16 cellular contexts compared by ENCODE assay signal in genomic region chrX:139828830-139829229, GRCh38.
DNase-seq lines count a peak whose midpoint lies in the region; ATAC-seq and TF ChIP-seq lines count a peak whose summit lies in the region.
"Had no signal": no experiment of that assay in that cellular context is flagged by ENCODE, and none has a peak within 500 bp of the region (broad histone marks: within the 10 kb centered on the region; RNA-seq: fewer than 3 reads in every experiment).

No MANE protein-coding gene starts in this region.

- intact Hi-C loops in right lobe of liver (cut with DNase I) (no loop called here), esophagus squamous epithelium (cut with DNase I) (no loop called here)

- H3K27ac ChIP-seq in liver (ENCODE audit: low read depth in 1 of 2, low read length in 2 of 2) (peak overlapping the region; percentile 15 to 61), right lobe of liver (peak overlapping the region in 1 of 3 donors; percentile 7), RWPE2 (ENCODE audit: poor library complexity, severe bottlenecking) (peak overlapping the region; percentile 76), esophagus squamous epithelium (no peak overlapping the region)
- H3K27ac ChIP-seq: 22Rv1; BLaER1 treated with 17β-estradiol and CSF1 and Interleukin-3, amounts not matched to agents 10 nM and 100 nM; HL-60 had no signal

- no peaks in the 10 kb centered on the region for H3K9me3 Mint-ChIP-seq in WTC11
- H3K9me3 Mint-ChIP-seq: CD4-positive, CD25-positive, alpha-beta regulatory T cell had no signal

- TF ChIP-seq CTCF in liver (IDR thresholded peaks at IDR 0.05; ENCODE audit: low read depth, low read length, missing input control) (no peak), right lobe of liver (IDR thresholded peaks at IDR 0.05) (no peak), RWPE2 (IDR thresholded peaks at IDR 0.05; ENCODE audit: poor library complexity, severe bottlenecking) (no peak), WTC11 (IDR thresholded peaks at IDR 0.05) (no peak), esophagus squamous epithelium (IDR thresholded peaks at IDR 0.05) (no peak)

- H3K4me3 ChIP-seq in liver (ENCODE audit: low read depth in 1 of 3, low read length in 3 of 3): no peak overlapping the region
- no peak overlapping the region for H3K4me3 ChIP-seq in right lobe of liver
- no peak overlapping the region for H3K4me3 ChIP-seq in RWPE2 (ENCODE audit: severe bottlenecking)
- no peak overlapping the region for H3K4me3 ChIP-seq in esophagus squamous epithelium
- H3K4me3 ChIP-seq: BLaER1 treated with 17β-estradiol and CSF1 and Interleukin-3, amounts not matched to agents 10 nM and 100 nM had no signal

- TF ChIP-seq POLR2A in right lobe of liver (IDR thresholded peaks at IDR 0.05): no peak
- no peak for TF ChIP-seq POLR2A in esophagus squamous epithelium (IDR thresholded peaks at IDR 0.05)

- H3K27me3 ChIP-seq in liver (ENCODE audit: control insufficient read depth in 4 of 4, insufficient read depth in 4 of 4, low read length in 3 of 4): no peaks in the 10 kb centered on the region
- H3K27me3 ChIP-seq in right lobe of liver: no peaks in the 10 kb centered on the region
- H3K27me3 ChIP-seq in RWPE2 (ENCODE audit: insufficient read depth, poor library complexity, severe bottlenecking): no peaks in the 10 kb centered on the region
- no peaks in the 10 kb centered on the region for H3K27me3 ChIP-seq in esophagus squamous epithelium

- TF ChIP-seq RAD21 in liver (IDR thresholded peaks at IDR 0.05): no peak

- WGBS in liver: 53% methylated on average over 1 of the region's 1 CpG
- 50% methylated on average over 1 of the region's 1 CpG for WGBS in right lobe of liver (ENCODE audit: insufficient coverage, low coverage, low lambda C conversion rate, missing lambda C conversion rate)
- 56 to 83% methylated on average over 1 of the region's 1 CpG for WGBS in esophagus squamous epithelium, 2 donors

- POLR2A ChIA-PET in WTC11 (lab: Charles Lee): no interaction called here

- H3K4me1 Mint-ChIP-seq in WTC11: peaks cover 87% of the 10 kb centered on the region

- H3K36me3 ChIP-seq in liver (ENCODE audit: control insufficient read depth in 4 of 4, insufficient read depth in 3 of 4, low read depth in 1 of 4, low read length in 3 of 4) (no peaks in the 10 kb centered on the region), right lobe of liver (no peaks in the 10 kb centered on the region), RWPE2 (ENCODE audit: low read depth) (no peaks in the 10 kb centered on the region), esophagus squamous epithelium (no peaks in the 10 kb centered on the region)

- H3K9me3 ChIP-seq in liver (ENCODE audit: control insufficient read depth in 4 of 4, low read length in 3 of 4): no peaks in the 10 kb centered on the region
- H3K9me3 ChIP-seq in right lobe of liver: no peaks in the 10 kb centered on the region
- H3K9me3 ChIP-seq in RWPE2 (ENCODE audit: severe bottlenecking): no peaks in the 10 kb centered on the region
- H3K9me3 ChIP-seq in esophagus squamous epithelium: no peaks in the 10 kb centered on the region
- H3K9me3 ChIP-seq: BLaER1 treated with 17β-estradiol and CSF1 and Interleukin-3, amounts not matched to agents 10 nM and 100 nM had no signal

- DNase-seq in right lobe of liver (no peak), RWPE2 (ENCODE audit: low spot score) (no peak), WTC11 (ENCODE audit: low spot score) (no peak), NCI-H2227 treated with DMSO at 0.1 percent for 48 hours (lab: John Stamatoyannopoulos, UW) (no peak), esophagus squamous epithelium (lab: John Stamatoyannopoulos, UW) (no peak), NOMO-1 treated with DMSO at 0.1 percent for 48 hours (lab: John Stamatoyannopoulos, UW; ENCODE audit: unreplicated experiment) (no peak)
- DNase-seq: ACHN; CD4-positive, CD25-positive, alpha-beta regulatory T cell; DMS 273 treated with DMSO at 0.1 percent for 48 hours; DMS79; HCEC 1CT had no signal

- CTCF ChIA-PET in WTC11 (lab: Charles Lee): no interaction called here

- H3K4me1 ChIP-seq in liver (ENCODE audit: control insufficient read depth in 4 of 4, insufficient read depth in 4 of 4, low read length in 3 of 4): peaks cover 2 to 70% (median 39%) of the 10 kb centered on the region in 4 donors
- H3K4me1 ChIP-seq in right lobe of liver: peaks cover 0 to 45% (median 13%) of the 10 kb centered on the region in 4 donors
- peaks cover 58% of the 10 kb centered on the region for H3K4me1 ChIP-seq in RWPE2 (ENCODE audit: insufficient read depth, poor library complexity, severe bottlenecking)
- H3K4me1 ChIP-seq in esophagus squamous epithelium: peaks cover 0 to 43% (median 5%) of the 10 kb centered on the region in 3 donors

- no peak overlapping the region for H3K9ac ChIP-seq in liver (ENCODE audit: low read depth in 1 of 2, low read length in 2 of 2)
- H3K9ac ChIP-seq: BLaER1 treated with 17β-estradiol and CSF1 and Interleukin-3, amounts not matched to agents 10 nM and 100 nM had no signal

- peak overlapping the region; percentile 60; the same call in 1 of the 2 replicates for H3K27ac Mint-ChIP-seq in WTC11

- H3K4me3 Mint-ChIP-seq in WTC11: no peak overlapping the region
- H3K4me3 Mint-ChIP-seq: CD4-positive, CD25-positive, alpha-beta regulatory T cell had no signal

- H3K27me3 Mint-ChIP-seq in WTC11 (ENCODE audit: low read depth): no peaks in the 10 kb centered on the region
- H3K27me3 Mint-ChIP-seq: CD4-positive, CD25-positive, alpha-beta regulatory T cell had no signal

- no peaks in the 10 kb centered on the region for H3K36me3 Mint-ChIP-seq in WTC11

- no peak for ATAC-seq in right lobe of liver
- ATAC-seq in RWPE2 (ENCODE audit: low read depth): no peak
- ATAC-seq in WTC11: no peak
- no peak for ATAC-seq in GM21723 (IDR thresholded peaks at IDR 0.05; ENCODE audit: unreplicated experiment)

TF ChIP-seq in liver, 16 proteins besides CTCF, POLR2A, EP300 and RAD21:
- no peak for TF ChIP-seq RXRA (IDR thresholded peaks at IDR 0.05)
- no peak for TF ChIP-seq SP1 (IDR thresholded peaks at IDR 0.05)
- no peak for TF ChIP-seq MAX (IDR thresholded peaks at IDR 0.05)
- TF ChIP-seq FOXA2 (IDR thresholded peaks at IDR 0.05): no peak
- TF ChIP-seq GABPA (IDR thresholded peaks at IDR 0.05 in 1 of 2, conservative IDR thresholded peaks at IDR 0.05 in 1 of 2): no peak
- TF ChIP-seq NR2F2 (IDR thresholded peaks at IDR 0.05): no peak
- TF ChIP-seq JUND (IDR thresholded peaks at IDR 0.05): no peak
- TF ChIP-seq FOXA1 (IDR thresholded peaks at IDR 0.05): no peak
- TF ChIP-seq YY1 (IDR thresholded peaks at IDR 0.05): no peak
- no peak for TF ChIP-seq HNF4G (IDR thresholded peaks at IDR 0.05)
- no peak for TF ChIP-seq ATF3 (IDR thresholded peaks at IDR 0.05)
- TF ChIP-seq HNF4A (conservative IDR thresholded peaks at IDR 0.05): no peak
- TF ChIP-seq EGR1 (IDR thresholded peaks at IDR 0.05; ENCODE audit: low read depth in 2 of 2): no peak

TF ChIP-seq in WTC11, 78 proteins besides CTCF, POLR2A, EP300 and RAD21 (continues in another document):
- TF ChIP-seq FOXP4 (CRISPR knock-in tag; IDR thresholded peaks at IDR 0.05): no peak
- TF ChIP-seq ZNF138 (CRISPR knock-in tag; conservative IDR thresholded peaks at IDR 0.05): no peak
- TF ChIP-seq HMGXB4 (CRISPR knock-in tag; IDR thresholded peaks at IDR 0.05): no peak
- no peak for TF ChIP-seq AR (CRISPR knock-in tag; IDR thresholded peaks at IDR 0.05)
- no peak for TF ChIP-seq MYBL2 (CRISPR knock-in tag; IDR thresholded peaks at IDR 0.05)

Comparison
In these comparisons a context has a peak if more than half of its experiments do, and no peak if none do; other contexts are left out.
1. H3K27ac ChIP-seq: peak in liver (2 of 2) and RWPE2 (single experiment); none in esophagus squamous epithelium (0 of 4).